Comparison of ENCODE assay signal across 9 cellular contexts in the genomic region with DNA sequence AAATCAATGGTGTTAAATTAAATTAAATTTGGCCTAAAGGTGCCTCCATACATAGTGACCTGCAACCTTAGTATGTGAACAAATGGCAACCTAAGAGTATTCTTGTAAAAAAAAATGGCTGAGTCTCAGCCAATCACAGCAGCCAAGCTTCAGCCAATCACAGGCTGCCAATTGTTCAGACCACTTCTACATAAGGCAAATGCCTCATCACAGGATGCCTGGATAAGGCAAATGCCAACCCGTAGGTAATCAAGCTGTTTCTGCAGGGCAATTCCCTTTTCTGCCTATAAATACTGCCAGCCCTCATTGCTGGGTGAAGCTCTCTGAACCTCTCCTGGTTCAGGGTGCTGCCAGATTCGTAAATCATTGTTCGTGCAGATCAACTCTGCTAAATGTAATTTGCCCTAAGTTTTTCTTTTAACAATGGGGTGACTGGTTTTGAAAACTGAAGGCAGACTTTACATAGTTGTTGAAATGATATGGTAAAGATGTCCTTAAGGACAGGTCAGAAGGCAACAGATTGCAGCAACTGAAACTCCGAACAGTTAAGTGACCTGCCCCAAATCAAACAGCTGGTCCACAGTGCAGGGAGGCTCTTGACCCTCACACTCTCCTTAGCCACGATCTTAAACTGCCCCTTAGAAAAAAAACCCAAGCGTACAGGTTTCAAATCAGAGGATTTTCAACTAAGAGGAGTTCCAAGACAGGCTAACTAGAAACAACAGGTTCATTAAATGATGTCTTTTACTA. TPM values are rescaled to one million over a fixed set of nuclear protein-coding genes. Genes with fewer than 3 reads are reported as not detected.
DNase-seq lines count a peak whose midpoint lies in the region; ATAC-seq and TF ChIP-seq lines count a peak whose summit lies in the region.
"Had no signal": no experiment of that assay in that cellular context is flagged by ENCODE, and none has a peak within 500 bp of the region (broad histone marks: within the 10 kb centered on the region; RNA-seq: fewer than 3 reads in every experiment).

No MANE protein-coding gene starts in this region.

- H3K27me3 Mint-ChIP-seq in CD4-positive, CD25-positive, alpha-beta regulatory T cell, result no peaks in the 10 kb centered on the region
- H3K27me3 Mint-ChIP-seq in activated B cell treated with CpG ODN at 0.5 μM for 24 hours, result no peaks in the 10 kb centered on the region

- peak overlapping the region; percentile 75 for H3K27ac ChIP-seq in CD4-positive, CD25-positive, alpha-beta regulatory T cell (ENCODE audit: insufficient read depth, low read length, poor library complexity, severe bottlenecking)
- H3K27ac ChIP-seq in lower lobe of right lung, result no peak overlapping the region
- H3K27ac ChIP-seq in coronary artery, result no peak overlapping the region

- no peaks in the 10 kb centered on the region for H3K9me3 ChIP-seq in CD4-positive, CD25-positive, alpha-beta regulatory T cell (ENCODE audit: control insufficient read depth in 2 of 2, low read length in 2 of 2)
- no peaks in the 10 kb centered on the region for H3K9me3 ChIP-seq in lower lobe of right lung
- H3K9me3 ChIP-seq: thyroid gland had no signal

- intact Hi-C loops in activated B cell treated with CpG ODN at 0.5 μM for 24 hours (cut with micrococcal nuclease) (loop anchor here (2.0 to 5.0 kb wide), 2 partner anchors 33 to 48 kb away; no protein-coding TSS in a partner anchor), lower lobe of right lung (cut with DNase I) (no loop called here)

- ATAC-seq in CD4-positive, CD25-positive, alpha-beta regulatory T cell (ENCODE audit: low read depth in 2 of 2), result peak in 1 of 2 donors; percentile 39
- ATAC-seq in activated B cell treated with CpG ODN at 0.5 μM for 24 hours (ENCODE audit: low read depth) (peak; percentile 66), lower lobe of right lung (peak; percentile 37 to 45)

- H3K36me3 ChIP-seq in CD4-positive, CD25-positive, alpha-beta regulatory T cell (ENCODE audit: control insufficient read depth, insufficient read depth, low read length), result peaks cover 20% of the 10 kb centered on the region
- peaks cover 13% of the 10 kb centered on the region for H3K36me3 ChIP-seq in lower lobe of right lung
- H3K36me3 ChIP-seq: thyroid gland had no signal

- peak overlapping the region in 3 of 4 donors; percentile 46 to 59 (median 49) for H3K4me3 Mint-ChIP-seq in CD4-positive, CD25-positive, alpha-beta regulatory T cell
- no peak overlapping the region for H3K4me3 Mint-ChIP-seq in activated B cell treated with CpG ODN at 0.5 μM for 24 hours

- peak overlapping the region in 2 of 3 donors; percentile 77 to 83 for H3K27ac Mint-ChIP-seq in CD4-positive, CD25-positive, alpha-beta regulatory T cell
- H3K27ac Mint-ChIP-seq in activated B cell treated with CpG ODN at 0.5 μM for 24 hours, result peak overlapping the region; percentile 30

- DNase-seq in CD4-positive, CD25-positive, alpha-beta regulatory T cell, result peak in 2 of 3 donors; percentile 12 to 37
- DNase-seq in HCEC 1CT (peak; percentile 11), activated B cell treated with CpG ODN at 0.5 μM for 24 hours (no peak), lower lobe of right lung (no peak), GM10266 (ENCODE audit: extremely low spot score) (no peak), NCI-H1048 (lab: John Stamatoyannopoulos, UW) (no peak), coronary artery (ENCODE audit: low spot score) (no peak), Ammon's horn (ENCODE audit: low spot score) (no peak)
- DNase-seq: thyroid gland had no signal

- POLR2A ChIA-PET in activated B cell treated with CpG ODN at 0.5 μM for 24 hours (lab: Charles Lee), result no interaction called here

- H3K9me3 Mint-ChIP-seq in CD4-positive, CD25-positive, alpha-beta regulatory T cell, result peaks cover 0 to 1% (median 0%) of the 10 kb centered on the region in 7 donors
- H3K9me3 Mint-ChIP-seq in activated B cell treated with CpG ODN at 0.5 μM for 24 hours, result no peaks in the 10 kb centered on the region

- TF ChIP-seq CTCF in activated B cell treated with CpG ODN at 0.5 μM for 24 hours (IDR thresholded peaks at IDR 0.05) (no peak), lower lobe of right lung (IDR thresholded peaks at IDR 0.05) (no peak), GM10266 (IDR thresholded peaks at IDR 0.05; ENCODE audit: control insufficient read depth, insufficient read depth, low read depth, missing control alignments) (no peak), coronary artery (IDR thresholded peaks at IDR 0.05) (no peak)

- CTCF ChIA-PET in activated B cell treated with CpG ODN at 0.5 μM for 24 hours (lab: Charles Lee), result interaction anchor here (1.3 kb wide), 1 partner anchor 64 kb away, joined by 3 read pairs; no protein-coding TSS in a partner anchor

- H3K4me3 ChIP-seq in CD4-positive, CD25-positive, alpha-beta regulatory T cell (ENCODE audit: low read depth, low read length), result no peak overlapping the region
- H3K4me3 ChIP-seq in lower lobe of right lung (no peak overlapping the region), coronary artery (no peak overlapping the region)
- H3K4me3 ChIP-seq: thyroid gland had no signal

- H3K4me1 ChIP-seq in CD4-positive, CD25-positive, alpha-beta regulatory T cell (ENCODE audit: control insufficient read depth, insufficient read depth, low read length, poor library complexity, severe bottlenecking), result peaks cover 47% of the 10 kb centered on the region
- H3K4me1 ChIP-seq in lower lobe of right lung, result peaks cover 82% of the 10 kb centered on the region

- H3K36me3 Mint-ChIP-seq in CD4-positive, CD25-positive, alpha-beta regulatory T cell, result peaks cover 32% of the 10 kb centered on the region
- H3K36me3 Mint-ChIP-seq in activated B cell treated with CpG ODN at 0.5 μM for 24 hours (ENCODE audit: low read depth), result peaks cover 39% of the 10 kb centered on the region

- peaks cover 54 to 88% (median 79%) of the 10 kb centered on the region in 4 donors for H3K4me1 Mint-ChIP-seq in CD4-positive, CD25-positive, alpha-beta regulatory T cell
- H3K4me1 Mint-ChIP-seq in activated B cell treated with CpG ODN at 0.5 μM for 24 hours, result peaks cover 41% of the 10 kb centered on the region

- no peaks in the 10 kb centered on the region for H3K27me3 ChIP-seq in CD4-positive, CD25-positive, alpha-beta regulatory T cell (ENCODE audit: control insufficient read depth, insufficient read depth, low read length)
- no peaks in the 10 kb centered on the region for H3K27me3 ChIP-seq in lower lobe of right lung (ENCODE audit: low read depth)
- H3K27me3 ChIP-seq: thyroid gland had no signal

RNA-seq across cellular contexts. Expression of gene N4BP1, which starts 50.3 kb away (rescaled TPM):
- total RNA-seq in CD4-positive, CD25-positive, alpha-beta regulatory T cell, result 125 TPM
- polyA plus RNA-seq in CD4-positive, CD25-positive, alpha-beta regulatory T cell, result 10 to 100 TPM; 28.8 to 44.8 (median 38.9) TPM
- total RNA-seq in activated B cell treated with CpG ODN at 0.5 μM for 24 hours, result 26.3 and 29.6 TPM in 2 replicates
- total RNA-seq in lower lobe of right lung, result 64.9 TPM

Comparison
In these comparisons a context has a peak if more than half of its experiments do, and no peak if none do; other contexts are left out.
1. DNase-seq: peak in CD4-positive, CD25-positive, alpha-beta regulatory T cell (2 of 3) and HCEC 1CT (single experiment); none in activated B cell treated with CpG ODN at 0.5 μM for 24 hours (single experiment), lower lobe of right lung (single experiment), GM10266 (single experiment), NCI-H1048 (single experiment), coronary artery (single experiment) and Ammon's horn (single experiment).